11 cellular contexts compared by ENCODE assay signal in genomic region chr14:33065634-33066033, GRCh38.
"Had no signal": no experiment of that assay in that cellular context is flagged by ENCODE, and none has a peak within 500 bp of the region (broad histone marks: within the 10 kb centered on the region; RNA-seq: fewer than 3 reads in every experiment).

No MANE protein-coding gene starts in this region.

- H3K4me3 ChIP-seq: adrenal gland, ascending aorta, body of pancreas, breast epithelium, cardiac muscle cell had no signal

- H3K27ac ChIP-seq: adrenal gland, ascending aorta, body of pancreas, brain microvascular endothelial cell, breast epithelium, cardiac muscle cell had no signal

- H3K9me3 ChIP-seq: adrenal gland, ascending aorta, body of pancreas, breast epithelium had no signal

- H3K36me3 ChIP-seq: adrenal gland, ascending aorta, brain microvascular endothelial cell, breast epithelium, cardiac muscle cell had no signal

- H3K27me3 ChIP-seq: adrenal gland, ascending aorta, body of pancreas, brain microvascular endothelial cell, breast epithelium, cardiac muscle cell had no signal

- ATAC-seq: activated naive CD4-positive, alpha-beta T cell treated with anti-CD3 and anti-CD28 coated beads, Interleukin-2, amount 50 U/mL, for 72 hours; activated naive CD8-positive, alpha-beta T cell treated with anti-CD3 and anti-CD28 coated beads, Interleukin-2, amount 50 U/mL, for 24 hours; activated T-cell treated with anti-CD3 and anti-CD28 coated beads, Interleukin-2, amount 50 U/mL, for 4 hours; activated T-cell treated with anti-CD3 and anti-CD28 coated beads, Interleukin-2, amount 50 U/mL, for 72 hours; activated T-helper 17 cell treated with anti-CD3 and anti-CD28 coated beads, Interleukin-2, amount 50 U/mL, for 72 hours; body of pancreas had no signal
